In genomic region chr9:111599948-111600343, GRCh38 we compare ENCODE assay signal across 8 cellular contexts. TPM values are rescaled to one million over a fixed set of nuclear protein-coding genes. Genes with fewer than 3 reads are reported as not detected.
DNase-seq lines count a peak whose midpoint lies in the region; ATAC-seq and TF ChIP-seq lines count a peak whose summit lies in the region.

No MANE protein-coding gene starts in this region.

- DNase-seq in activated naive CD4-positive, alpha-beta T cell treated with anti-CD3 and anti-CD28 coated beads, Interleukin-2, amount 10 ng/mL, durations not matched to agents 7 days and 5 days, result no peak
- no peak for DNase-seq in activated naive CD4-positive, alpha-beta T cell treated with anti-CD3 and anti-CD28 coated beads, Interleukin-2, amount 50 U/mL, for 72 hours (ENCODE audit: low spot score in 2 of 2)
- DNase-seq in mesothelial cell of epicardium (ENCODE audit: low spot score in 2 of 2, unreplicated experiment in 2 of 2) (no peak), GM10266 (ENCODE audit: extremely low spot score) (no peak), NCI-H526 (lab: John Stamatoyannopoulos, UW) (no peak)

- H3K36me3 Mint-ChIP-seq in activated naive CD4-positive, alpha-beta T cell treated with anti-CD3 and anti-CD28 coated beads, Interleukin-2, amount 10 ng/mL, durations not matched to agents 7 days and 5 days, result no peaks in the 10 kb centered on the region
- H3K36me3 Mint-ChIP-seq in activated naive CD4-positive, alpha-beta T cell treated with anti-CD3 and anti-CD28 coated beads, Interleukin-2, amount 50 U/mL, for 72 hours, result peaks cover 5 to 8% of the 10 kb centered on the region in 2 donors
- peaks cover 18% of the 10 kb centered on the region for H3K36me3 Mint-ChIP-seq in dendritic cell treated with granulocyte-macrophage colony-stimulating factor and Interleukin-4, amounts not matched to agents 40 ng/mL and 50 ng/mL, for 4 days (ENCODE audit: low read depth)
- peaks cover 7% of the 10 kb centered on the region for H3K36me3 Mint-ChIP-seq in mesothelial cell of epicardium

- peak overlapping the region; percentile 71 for H3K27ac ChIP-seq in urinary bladder (ENCODE audit: low read depth)

- ATAC-seq in activated naive CD4-positive, alpha-beta T cell treated with anti-CD3 and anti-CD28 coated beads, Interleukin-2, amount 50 U/mL, for 72 hours, result no peak
- ATAC-seq in HG02642 (IDR thresholded peaks at IDR 0.05; ENCODE audit: poor library complexity, unreplicated experiment), result no peak

- peaks cover 60% of the 10 kb centered on the region for H3K27me3 Mint-ChIP-seq in activated naive CD4-positive, alpha-beta T cell treated with anti-CD3 and anti-CD28 coated beads, Interleukin-2, amount 10 ng/mL, durations not matched to agents 7 days and 5 days
- peaks cover 35% of the 10 kb centered on the region for H3K27me3 Mint-ChIP-seq in dendritic cell treated with granulocyte-macrophage colony-stimulating factor and Interleukin-4, amounts not matched to agents 40 ng/mL and 50 ng/mL, for 4 days
- no peaks in the 10 kb centered on the region for H3K27me3 Mint-ChIP-seq in mesothelial cell of epicardium (ENCODE audit: low read depth)

- WGBS in urinary bladder, result 27% methylated on average over 17 of the region's 17 CpGs

- H3K4me3 Mint-ChIP-seq in activated naive CD4-positive, alpha-beta T cell treated with anti-CD3 and anti-CD28 coated beads, Interleukin-2, amount 10 ng/mL, durations not matched to agents 7 days and 5 days, result peak overlapping the region; percentile 83
- peak overlapping the region; percentile 95 for H3K4me3 Mint-ChIP-seq in dendritic cell treated with granulocyte-macrophage colony-stimulating factor and Interleukin-4, amounts not matched to agents 40 ng/mL and 50 ng/mL, for 4 days
- peak overlapping the region; percentile 96 for H3K4me3 Mint-ChIP-seq in mesothelial cell of epicardium

- TF ChIP-seq CTCF in mesothelial cell of epicardium (IDR thresholded peaks at IDR 0.05; ENCODE audit: unreplicated experiment) (no peak), GM10266 (IDR thresholded peaks at IDR 0.05; ENCODE audit: control insufficient read depth, insufficient read depth, low read depth, missing control alignments) (no peak)

- peaks cover under 1% of the 10 kb centered on the region for H3K36me3 ChIP-seq in urinary bladder (ENCODE audit: insufficient read depth)

- H3K9me3 Mint-ChIP-seq in activated naive CD4-positive, alpha-beta T cell treated with anti-CD3 and anti-CD28 coated beads, Interleukin-2, amount 10 ng/mL, durations not matched to agents 7 days and 5 days, result no peaks in the 10 kb centered on the region
- no peaks in the 10 kb centered on the region for H3K9me3 Mint-ChIP-seq in activated naive CD4-positive, alpha-beta T cell treated with anti-CD3 and anti-CD28 coated beads, Interleukin-2, amount 50 U/mL, for 72 hours
- no peaks in the 10 kb centered on the region for H3K9me3 Mint-ChIP-seq in dendritic cell treated with granulocyte-macrophage colony-stimulating factor and Interleukin-4, amounts not matched to agents 40 ng/mL and 50 ng/mL, for 4 days
- no peaks in the 10 kb centered on the region for H3K9me3 Mint-ChIP-seq in mesothelial cell of epicardium

- no peak overlapping the region for H3K27ac Mint-ChIP-seq in activated naive CD4-positive, alpha-beta T cell treated with anti-CD3 and anti-CD28 coated beads, Interleukin-2, amount 10 ng/mL, durations not matched to agents 7 days and 5 days
- H3K27ac Mint-ChIP-seq in activated naive CD4-positive, alpha-beta T cell treated with anti-CD3 and anti-CD28 coated beads, Interleukin-2, amount 50 U/mL, for 72 hours, result no peak overlapping the region
- peak overlapping the region; percentile 92 for H3K27ac Mint-ChIP-seq in dendritic cell treated with granulocyte-macrophage colony-stimulating factor and Interleukin-4, amounts not matched to agents 40 ng/mL and 50 ng/mL, for 4 days
- H3K27ac Mint-ChIP-seq in mesothelial cell of epicardium, result no peak overlapping the region

- no peaks in the 10 kb centered on the region for H3K4me1 ChIP-seq in urinary bladder (ENCODE audit: insufficient read depth)

- H3K4me1 Mint-ChIP-seq in activated naive CD4-positive, alpha-beta T cell treated with anti-CD3 and anti-CD28 coated beads, Interleukin-2, amount 10 ng/mL, durations not matched to agents 7 days and 5 days, result peaks cover 27% of the 10 kb centered on the region
- peaks cover 24% of the 10 kb centered on the region for H3K4me1 Mint-ChIP-seq in dendritic cell treated with granulocyte-macrophage colony-stimulating factor and Interleukin-4, amounts not matched to agents 40 ng/mL and 50 ng/mL, for 4 days (ENCODE audit: low read depth)
- peaks cover 13% of the 10 kb centered on the region for H3K4me1 Mint-ChIP-seq in mesothelial cell of epicardium

- intact Hi-C loops in dendritic cell treated with granulocyte-macrophage colony-stimulating factor and Interleukin-4, amounts not matched to agents 40 ng/mL and 50 ng/mL, for 4 days (cut with micrococcal nuclease), result loop anchor here (5.0 kb wide), 1 partner anchor 92 kb away; no protein-coding TSS in a partner anchor

- CTCF ChIA-PET in activated naive CD4-positive, alpha-beta T cell treated with anti-CD3 and anti-CD28 coated beads, Interleukin-2, amount 10 ng/mL, durations not matched to agents 7 days and 5 days (lab: Charles Lee), result no interaction called here

- H3K4me3 ChIP-seq in urinary bladder (ENCODE audit: low read depth, low read length), result peak overlapping the region; percentile 68

RNA-seq across cellular contexts. Expression of gene PTGR1, which starts 0.5 kb away (rescaled TPM):
- total RNA-seq in activated naive CD4-positive, alpha-beta T cell treated with anti-CD3 and anti-CD28 coated beads, Interleukin-2, amount 50 U/mL, for 72 hours, result 10 to 100 TPM in 1 of 2 donors, under 1 TPM in 1; 0.59 to 14.5 TPM
- total RNA-seq in mesothelial cell of epicardium, result 46.2 to 49.2 TPM (median 46.3 TPM) in 3 replicates
- 60.1 TPM for total RNA-seq in urinary bladder
- 81.2 TPM for polyA plus RNA-seq in urinary bladder

RNA-seq across cellular contexts. Expression of gene DNAJC25, which starts 31.2 kb away (rescaled TPM):
- 1 to 10 TPM; 4.2 to 4.4 TPM for total RNA-seq in activated naive CD4-positive, alpha-beta T cell treated with anti-CD3 and anti-CD28 coated beads, Interleukin-2, amount 50 U/mL, for 72 hours
- total RNA-seq in mesothelial cell of epicardium (9.3 to 10.4 TPM (median 9.9 TPM) in 3 replicates), urinary bladder (10.3 TPM)
- polyA plus RNA-seq in urinary bladder, result 8.3 TPM
